ENCODE assay signal across 8 cellular contexts in genomic region chr5:110865400-110866094, GRCh38.
DNase-seq lines count a peak whose midpoint lies in the region; ATAC-seq and TF ChIP-seq lines count a peak whose summit lies in the region.

No MANE protein-coding gene starts in this region.

- no peak for DNase-seq in AG09309 (ENCODE audit: low read depth)
- DNase-seq in HT-29 (ENCODE audit: low spot score), result peak; percentile 67
- DNase-seq in UCSD-AML1 (lab: John Stamatoyannopoulos, UW; ENCODE audit: unreplicated experiment), result peak; percentile 10
- DNase-seq in left lobe of liver (ENCODE audit: low spot score), result no peak
- no peak for DNase-seq in stimulated activated naive CD4-positive, alpha-beta T cell treated with Interleukin-2 at 50 U/mL for 16 hours (lab: John Stamatoyannopoulos, UW)
- no peak for DNase-seq in CD4-positive, alpha-beta T cell
- no peak for DNase-seq in NCI-H2196 (lab: John Stamatoyannopoulos, UW; ENCODE audit: unreplicated experiment)

- no peaks in the 10 kb centered on the region for H3K36me3 Mint-ChIP-seq in CD4-positive, alpha-beta T cell (ENCODE audit: low read depth)

- no peaks in the 10 kb centered on the region for H3K9me3 Mint-ChIP-seq in CD4-positive, alpha-beta T cell

- intact Hi-C loops in CD4-positive, alpha-beta T cell (cut with DNase I, micrococcal nuclease), result no loop called here

- no peak overlapping the region for H3K27ac ChIP-seq in CD4-positive, alpha-beta T cell (ENCODE audit: low read depth, low read length)

- no peak overlapping the region for H3K27ac Mint-ChIP-seq in CD4-positive, alpha-beta T cell

- H3K4me3 Mint-ChIP-seq in CD4-positive, alpha-beta T cell, result no peak overlapping the region

- peak; percentile 74 for ATAC-seq in GM18511 (IDR thresholded peaks at IDR 0.05; ENCODE audit: unreplicated experiment)
- peak; percentile 87 for ATAC-seq in left lobe of liver
- no peak for ATAC-seq in CD4-positive, alpha-beta T cell (ENCODE audit: poor library complexity)

- H3K27me3 ChIP-seq in CD4-positive, alpha-beta T cell (ENCODE audit: control insufficient read depth, insufficient read depth, low read length), result no peaks in the 10 kb centered on the region

- H3K4me3 ChIP-seq in AG09309 (ENCODE audit: control insufficient read depth, low read depth, low read length), result no peak overlapping the region

- no peaks in the 10 kb centered on the region for H3K4me1 Mint-ChIP-seq in CD4-positive, alpha-beta T cell (ENCODE audit: low read depth)

- no peaks in the 10 kb centered on the region for H3K9me3 ChIP-seq in CD4-positive, alpha-beta T cell (ENCODE audit: control insufficient read depth, low read length)

- CTCF ChIA-PET in CD4-positive, alpha-beta T cell (lab: Charles Lee), result no interaction called here

- TF ChIP-seq CTCF in AG09309 (IDR thresholded peaks at IDR 0.05; ENCODE audit: control insufficient read depth, insufficient read depth, low read depth, low read length, missing control alignments), result peak; percentile 54
- TF ChIP-seq CTCF in CD4-positive, alpha-beta T cell (IDR thresholded peaks at IDR 0.05), result no peak

- H3K27me3 Mint-ChIP-seq in CD4-positive, alpha-beta T cell, result peaks cover 14% of the 10 kb centered on the region

- POLR2A ChIA-PET in CD4-positive, alpha-beta T cell (lab: Charles Lee), result no interaction called here

Comparison
In these comparisons a context has a peak if more than half of its experiments do, and no peak if none do; other contexts are left out.
1. DNase-seq: peak in HT-29 (single experiment) and UCSD-AML1 (single experiment); none in AG09309 (single experiment), left lobe of liver (single experiment), stimulated activated naive CD4-positive, alpha-beta T cell treated with Interleukin-2 at 50 U/mL for 16 hours (single experiment), CD4-positive, alpha-beta T cell (0 of 10) and NCI-H2196 (single experiment).